23 cellular contexts compared by ENCODE assay signal in genomic region chr13:21717817-21718216, GRCh38. TPM values are rescaled to one million over a fixed set of nuclear protein-coding genes. Genes with fewer than 3 reads are reported as not detected.
DNase-seq lines count a peak whose midpoint lies in the region; ATAC-seq and TF ChIP-seq lines count a peak whose summit lies in the region.
"Had no signal": no experiment of that assay in that cellular context is flagged by ENCODE, and none has a peak within 500 bp of the region (broad histone marks: within the 10 kb centered on the region; RNA-seq: fewer than 3 reads in every experiment).

No MANE protein-coding gene starts in this region.

- H3K27me3 ChIP-seq in HUES6 (ENCODE audit: control insufficient read depth, insufficient read depth, low read length) (no peaks in the 10 kb centered on the region), mammary epithelial cell (ENCODE audit: insufficient read depth, low read length) (no peaks in the 10 kb centered on the region), kidney epithelial cell (ENCODE audit: control insufficient read depth, insufficient read depth, low read length) (no peaks in the 10 kb centered on the region), ovary (no peaks in the 10 kb centered on the region)
- H3K27me3 ChIP-seq: transverse colon had no signal

- peaks cover 27% of the 10 kb centered on the region for H3K4me1 ChIP-seq in HUES6 (ENCODE audit: control insufficient read depth, insufficient read depth, low read length)
- H3K4me1 ChIP-seq in mammary epithelial cell (ENCODE audit: insufficient read depth, low read length), result peaks cover 12% of the 10 kb centered on the region
- no peaks in the 10 kb centered on the region for H3K4me1 ChIP-seq in ovary (ENCODE audit: insufficient read depth)
- H3K4me1 ChIP-seq: transverse colon had no signal

- TF ChIP-seq EP300 in ovary (IDR thresholded peaks at IDR 0.05), result no peak

- DNase-seq in mammary epithelial cell (peak; percentile 53), kidney epithelial cell (ENCODE audit: low read depth) (peak; percentile 16), ovary (no peak), NOMO-1 (lab: John Stamatoyannopoulos, UW; ENCODE audit: unreplicated experiment in 2 of 2) (no peak), NCI-H2081 treated with DMSO at 0.1 percent for 48 hours (lab: John Stamatoyannopoulos, UW) (no peak)
- DNase-seq in activated naive CD8-positive, alpha-beta T cell treated with anti-CD3 and anti-CD28 coated beads, Interleukin-2, amount 50 U/mL, for 24 hours, result no peak
- DNase-seq: activated CD4-positive, CD25-positive, alpha-beta regulatory T cell treated with anti-CD3 and anti-CD28 coated beads, Interleukin-2, amount 50 U/mL, for 72 hours; activated CD8-positive, alpha-beta T cell treated with anti-CD3 and anti-CD28 coated beads, Interleukin-2, amount 10 ng/mL, durations not matched to agents 7 days and 5 days; activated T-cell treated with anti-CD3 and anti-CD28 coated beads, Interleukin-2, amount 50 U/mL, for 1 hour; AML-193; amniotic stem cell; Calu3; dermis blood vessel endothelial cell; GOT3; left ventricle myocardium superior; NCI-H1092; NCI-H2081; NCI-H510A treated with DMSO at 0.1 percent for 48 hours; stimulated activated CD4-positive, alpha-beta T cell treated with anti-CD3 and anti-CD28 coated beads, Interleukin-4, amount 100 ng/mL, for 24 hours; transverse colon had no signal

- H3K4me3 ChIP-seq in HUES6 (ENCODE audit: low read depth, low read length) (no peak overlapping the region), mammary epithelial cell (replicated peaks in 1 of 3; ENCODE audit: insufficient read depth in 1 of 3, low read depth in 2 of 3, low read length in 3 of 3) (no peak overlapping the region), kidney epithelial cell (ENCODE audit: low read depth, low read length) (no peak overlapping the region), ovary (no peak overlapping the region)
- H3K4me3 ChIP-seq: transverse colon had no signal

- no peak overlapping the region for H3K27ac Mint-ChIP-seq in activated naive CD8-positive, alpha-beta T cell treated with anti-CD3 and anti-CD28 coated beads, Interleukin-2, amount 50 U/mL, for 24 hours
- H3K27ac Mint-ChIP-seq: activated CD8-positive, alpha-beta T cell treated with anti-CD3 and anti-CD28 coated beads, Interleukin-2, amount 10 ng/mL, durations not matched to agents 7 days and 5 days; stimulated activated naive CD8-positive, alpha-beta T cell treated with anti-CD3 and anti-CD28 coated beads, Interleukin-15, Interleukin-2, amounts not matched to agents 100 ng/mL and 50 ng/mL, for 24 hours had no signal

- H3K36me3 ChIP-seq in HUES6 (ENCODE audit: control insufficient read depth, insufficient read depth, low read length) (no peaks in the 10 kb centered on the region), mammary epithelial cell (ENCODE audit: insufficient read depth, low read length) (no peaks in the 10 kb centered on the region), kidney epithelial cell (ENCODE audit: control insufficient read depth, insufficient read depth, low read length) (no peaks in the 10 kb centered on the region), ovary (no peaks in the 10 kb centered on the region)
- H3K36me3 ChIP-seq: transverse colon had no signal

- TF ChIP-seq CTCF in mammary epithelial cell (conservative IDR thresholded peaks at IDR 0.05 in 1 of 2, IDR thresholded peaks at IDR 0.05 in 1 of 2; ENCODE audit: extremely low read depth in 1 of 2, insufficient read depth in 1 of 2, low read depth in 1 of 2, low read length in 2 of 2) (no peak), kidney epithelial cell (IDR thresholded peaks at IDR 0.05; ENCODE audit: insufficient read depth, low read length, poor library complexity, severe bottlenecking) (no peak), ovary (IDR thresholded peaks at IDR 0.05) (no peak)

- H3K27ac ChIP-seq in HUES6 (ENCODE audit: low read depth, low read length), result peak overlapping the region; percentile 55; the same call in 1 of the 2 replicates
- H3K27ac ChIP-seq in mammary epithelial cell (ENCODE audit: insufficient read depth, low read depth, low read length), result no peak overlapping the region
- no peak overlapping the region for H3K27ac ChIP-seq in ovary
- H3K27ac ChIP-seq: epithelial cell of prostate, transverse colon had no signal

- 9% methylated on average over 4 of the region's 4 CpGs for WGBS in mammary epithelial cell (ENCODE audit: low coverage, missing lambda C conversion rate)
- WGBS in ovary, 3 donors, result 45 to 69% (median 54%) methylated on average over 4 of the region's 4 CpGs

- H3K79me2 ChIP-seq in mammary epithelial cell (ENCODE audit: insufficient read depth, low read length), result no peaks in the 10 kb centered on the region

- dilution Hi-C loops in mammary epithelial cell (cut with HindIII; ENCODE audit: low sequenced_read_pairs), result no loop called here

- no peaks in the 10 kb centered on the region for H3K4me1 Mint-ChIP-seq in activated naive CD8-positive, alpha-beta T cell treated with anti-CD3 and anti-CD28 coated beads, Interleukin-2, amount 50 U/mL, for 24 hours

- no peak for TF ChIP-seq POLR2A in ovary (IDR thresholded peaks at IDR 0.05)

- in situ Hi-C loops in mammary epithelial cell (cut with MboI; ENCODE audit: low sequenced_read_pairs in 2 of 2), result no loop called here

- intact Hi-C loops in mammary epithelial cell (cut with micrococcal nuclease) (no loop called here), ovary (cut with DNase I) (no loop called here)

- peak overlapping the region; percentile 18 for H3K4me2 ChIP-seq in mammary epithelial cell (ENCODE audit: insufficient read depth, low read depth, low read length)

- no peak overlapping the region for H3K4me3 Mint-ChIP-seq in activated naive CD8-positive, alpha-beta T cell treated with anti-CD3 and anti-CD28 coated beads, Interleukin-2, amount 50 U/mL, for 24 hours
- H3K4me3 Mint-ChIP-seq: activated CD8-positive, alpha-beta T cell treated with anti-CD3 and anti-CD28 coated beads, Interleukin-2, amount 10 ng/mL, durations not matched to agents 7 days and 5 days; stimulated activated naive CD8-positive, alpha-beta T cell treated with anti-CD3 and anti-CD28 coated beads, Interleukin-15, Interleukin-2, amounts not matched to agents 100 ng/mL and 50 ng/mL, for 24 hours had no signal

- BruUV-seq in mammary epithelial cell (replicated peaks; lab: Mats Ljungman, UMichigan), result no TSS peak

- no peak for ATAC-seq in activated naive CD8-positive, alpha-beta T cell treated with anti-CD3 and anti-CD28 coated beads, Interleukin-2, amount 50 U/mL, for 24 hours
- ATAC-seq: activated CD8-positive, alpha-beta T cell treated with anti-CD3 and anti-CD28 coated beads, Interleukin-2, amount 10 ng/mL, durations not matched to agents 7 days and 5 days; left ventricle myocardium superior had no signal

- no peaks in the 10 kb centered on the region for H3K36me3 Mint-ChIP-seq in activated naive CD8-positive, alpha-beta T cell treated with anti-CD3 and anti-CD28 coated beads, Interleukin-2, amount 50 U/mL, for 24 hours (ENCODE audit: low read depth)

- H3K9ac ChIP-seq in HUES6 (ENCODE audit: low read length) (no peak overlapping the region), mammary epithelial cell (ENCODE audit: insufficient read depth, low read length) (no peak overlapping the region)

- peaks cover 20% of the 10 kb centered on the region for H3K27me3 Mint-ChIP-seq in activated naive CD8-positive, alpha-beta T cell treated with anti-CD3 and anti-CD28 coated beads, Interleukin-2, amount 50 U/mL, for 24 hours

- CTCF ChIA-PET in mammary epithelial cell (lab: Charles Lee; ENCODE audit: low non-redundant PET), result no interaction called here

- H3K9me3 Mint-ChIP-seq in activated naive CD8-positive, alpha-beta T cell treated with anti-CD3 and anti-CD28 coated beads, Interleukin-2, amount 50 U/mL, for 24 hours, result no peaks in the 10 kb centered on the region
- H3K9me3 Mint-ChIP-seq: stimulated activated naive CD8-positive, alpha-beta T cell treated with anti-CD3 and anti-CD28 coated beads, Interleukin-15, Interleukin-2, amounts not matched to agents 100 ng/mL and 50 ng/mL, for 24 hours had no signal

- no peaks in the 10 kb centered on the region for H3K9me3 ChIP-seq in HUES6 (ENCODE audit: control insufficient read depth, insufficient read depth, low read depth, low read length)
- no peaks in the 10 kb centered on the region for H3K9me3 ChIP-seq in mammary epithelial cell (replicated peaks; ENCODE audit: insufficient read depth, low read length)
- no peaks in the 10 kb centered on the region for H3K9me3 ChIP-seq in ovary
- H3K9me3 ChIP-seq: transverse colon had no signal

- peak overlapping the region; percentile 38 for H2AFZ ChIP-seq in mammary epithelial cell (ENCODE audit: low read depth, low read length)

- H4K20me1 ChIP-seq in mammary epithelial cell (ENCODE audit: insufficient read depth, low read length), result no peaks in the 10 kb centered on the region

RNA-seq across cellular contexts. Expression of gene FGF9, which starts 46.9 kb away (rescaled TPM):
- total RNA-seq in mammary epithelial cell (not detected), kidney epithelial cell (0.21 and 0.33 TPM in 2 replicates), ovary (1 to 10 TPM in 3 of 7 donors, under 1 TPM in 4; 0.15 to 2.8 (median 0.81) TPM)
- polyA plus RNA-seq in mammary epithelial cell (not detected), ovary (1 to 10 TPM in 1 of 2 donors, under 1 TPM in 1; 0.18 to 1.5 TPM)
- not detected for polyA minus RNA-seq in mammary epithelial cell
- total RNA-seq: Calu3 had no signal

Comparison
In these comparisons a context has a peak if more than half of its experiments do, and no peak if none do; other contexts are left out.
1. DNase-seq: peak in mammary epithelial cell (single experiment) and kidney epithelial cell (single experiment); none in ovary (0 of 5), NOMO-1 (0 of 2), activated naive CD8-positive, alpha-beta T cell treated with anti-CD3 and anti-CD28 coated beads, Interleukin-2, amount 50 U/mL, for 24 hours (single experiment) and NCI-H2081 treated with DMSO at 0.1 percent for 48 hours (single experiment).